In the genomic region with DNA sequence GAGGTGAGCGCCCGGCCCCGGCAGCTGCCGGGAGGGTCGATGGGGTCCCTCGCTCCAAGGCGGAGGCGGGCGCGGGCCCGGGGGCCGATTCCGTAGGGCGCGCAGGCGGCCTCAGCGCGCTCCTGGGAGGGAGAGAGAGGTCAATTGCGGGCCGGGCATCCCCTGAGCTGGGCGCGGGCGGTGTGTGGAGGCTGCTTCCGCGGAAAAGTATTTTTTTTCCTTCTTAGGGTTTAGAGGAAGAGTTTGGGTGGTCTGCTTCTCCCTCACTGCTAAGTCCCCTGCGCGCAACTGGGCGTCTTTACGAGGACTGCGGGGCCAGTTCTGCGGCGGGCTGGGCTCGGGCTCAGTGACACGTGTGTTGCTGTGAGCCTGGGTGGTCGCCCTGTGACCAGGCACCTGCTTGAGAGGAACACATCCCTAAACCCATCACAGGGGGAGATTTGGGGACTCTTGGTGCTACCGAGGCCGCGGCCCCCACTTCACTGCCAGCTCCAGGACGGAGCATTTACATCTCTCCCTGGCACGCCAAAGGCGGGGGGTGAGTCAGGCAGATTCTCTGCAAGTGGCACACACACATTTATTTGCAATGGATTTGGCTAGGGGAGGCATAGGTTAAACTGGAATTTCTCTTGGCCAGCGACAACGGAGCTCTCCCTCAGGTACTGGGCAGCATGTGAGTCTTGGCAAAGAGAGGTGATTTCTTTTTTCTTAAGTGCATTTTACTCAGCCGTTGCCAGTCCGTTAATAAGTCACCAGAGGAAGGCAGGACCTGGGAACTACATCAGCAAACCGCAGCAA, we compare ENCODE assay signal across 2 cellular contexts.
A peak's percentile ranks its signal among the peaks of the same experiment; 100 is the strongest.
TF ChIP-seq lines count a peak whose summit lies in the region.

No MANE protein-coding gene starts in this region.

TF ChIP-seq in HCT116, 20 proteins besides CTCF, POLR2A, EP300 and RAD21 (continued from another document):
- TF ChIP-seq REST (IDR thresholded peaks at IDR 0.05; ENCODE audit: low read depth), result no peak
- TF ChIP-seq SP1 (IDR thresholded peaks at IDR 0.05; ENCODE audit: low read depth), result no peak
- TF ChIP-seq ZNF274 (IDR thresholded peaks at IDR 0.05; ENCODE audit: low read depth, low read length), result no peak
- TF ChIP-seq SIN3A (IDR thresholded peaks at IDR 0.05; ENCODE audit: low read depth), result no peak
- no peak for TF ChIP-seq SRF (IDR thresholded peaks at IDR 0.05; ENCODE audit: low read depth)
- no peak for TF ChIP-seq CEBPB (IDR thresholded peaks at IDR 0.05; ENCODE audit: low read depth)
- no peak for TF ChIP-seq YY1 (IDR thresholded peaks at IDR 0.05; ENCODE audit: extremely low read depth, insufficient replicate concordance, low read depth, low read length)
- no peak for TF ChIP-seq POLR2AphosphoS5 (IDR thresholded peaks at IDR 0.05; ENCODE audit: low read depth, low read length)

TF ChIP-seq in HepG2, 621 proteins besides CTCF, POLR2A, EP300 and RAD21 (continued from another document):
- TF ChIP-seq GABPA (IDR thresholded peaks at IDR 0.05; ENCODE audit: low read depth, low read length), result no peak
- no peak for TF ChIP-seq GABPA (CRISPR knock-in tag; IDR thresholded peaks at IDR 0.05; ENCODE audit: low read depth)
- TF ChIP-seq TBL1XR1 (IDR thresholded peaks at IDR 0.05; ENCODE audit: borderline replicate concordance, low read length, partially characterized antibody), result no peak
- no peak for TF ChIP-seq SATB2 (CRISPR knock-in tag; IDR thresholded peaks at IDR 0.05)
- no peak for TF ChIP-seq ZNF644 (CRISPR knock-in tag; IDR thresholded peaks at IDR 0.05; ENCODE audit: low read depth)
- no peak for TF ChIP-seq KAT2B (IDR thresholded peaks at IDR 0.05; ENCODE audit: borderline replicate concordance, low read depth, low read length)
- TF ChIP-seq ZC3H13 (CRISPR knock-in tag; IDR thresholded peaks at IDR 0.05), result no peak
- no peak for TF ChIP-seq NR0B2 (CRISPR knock-in tag; IDR thresholded peaks at IDR 0.05)
- TF ChIP-seq HNRNPLL (IDR thresholded peaks at IDR 0.05; ENCODE audit: low read depth, low read length, poor library complexity, severe bottlenecking), result peak; percentile 62
- TF ChIP-seq, protein P1, sequence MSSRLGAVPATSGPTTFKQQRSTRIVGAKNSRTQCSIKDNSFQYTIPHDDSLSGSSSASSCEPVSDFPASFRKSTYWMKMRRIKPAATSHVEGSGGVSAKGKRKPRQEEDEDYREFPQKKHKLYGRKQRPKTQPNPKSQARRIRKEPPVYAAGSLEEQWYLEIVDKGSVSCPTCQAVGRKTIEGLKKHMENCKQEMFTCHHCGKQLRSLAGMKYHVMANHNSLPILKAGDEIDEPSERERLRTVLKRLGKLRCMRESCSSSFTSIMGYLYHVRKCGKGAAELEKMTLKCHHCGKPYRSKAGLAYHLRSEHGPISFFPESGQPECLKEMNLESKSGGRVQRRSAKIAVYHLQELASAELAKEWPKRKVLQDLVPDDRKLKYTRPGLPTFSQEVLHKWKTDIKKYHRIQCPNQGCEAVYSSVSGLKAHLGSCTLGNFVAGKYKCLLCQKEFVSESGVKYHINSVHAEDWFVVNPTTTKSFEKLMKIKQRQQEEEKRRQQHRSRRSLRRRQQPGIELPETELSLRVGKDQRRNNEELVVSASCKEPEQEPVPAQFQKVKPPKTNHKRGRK (CRISPR knock-in tag; IDR thresholded peaks at IDR 0.05), result no peak
- TF ChIP-seq, protein P2, sequence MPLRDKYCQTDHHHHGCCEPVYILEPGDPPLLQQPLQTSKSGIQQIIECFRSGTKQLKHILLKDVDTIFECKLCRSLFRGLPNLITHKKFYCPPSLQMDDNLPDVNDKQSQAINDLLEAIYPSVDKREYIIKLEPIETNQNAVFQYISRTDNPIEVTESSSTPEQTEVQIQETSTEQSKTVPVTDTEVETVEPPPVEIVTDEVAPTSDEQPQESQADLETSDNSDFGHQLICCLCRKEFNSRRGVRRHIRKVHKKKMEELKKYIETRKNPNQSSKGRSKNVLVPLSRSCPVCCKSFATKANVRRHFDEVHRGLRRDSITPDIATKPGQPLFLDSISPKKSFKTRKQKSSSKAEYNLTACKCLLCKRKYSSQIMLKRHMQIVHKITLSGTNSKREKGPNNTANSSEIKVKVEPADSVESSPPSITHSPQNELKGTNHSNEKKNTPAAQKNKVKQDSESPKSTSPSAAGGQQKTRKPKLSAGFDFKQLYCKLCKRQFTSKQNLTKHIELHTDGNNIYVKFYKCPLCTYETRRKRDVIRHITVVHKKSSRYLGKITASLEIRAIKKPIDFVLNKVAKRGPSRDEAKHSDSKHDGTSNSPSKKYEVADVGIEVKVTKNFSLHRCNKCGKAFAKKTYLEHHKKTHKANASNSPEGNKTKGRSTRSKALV (CRISPR knock-in tag; IDR thresholded peaks at IDR 0.05), result 0 out of 2 replicates have a peak, but pooled peaks have one; percentile 27
- no peak for TF ChIP-seq ZNF180 (CRISPR knock-in tag; IDR thresholded peaks at IDR 0.05; ENCODE audit: borderline replicate concordance, low read depth)
